2 cellular contexts compared by ENCODE assay signal in genomic region chr2:43519711-43520221, GRCh38.
TF ChIP-seq lines count a peak whose summit lies in the region.

No MANE protein-coding gene starts in this region.

TF ChIP-seq in HepG2, 621 proteins besides CTCF, POLR2A, EP300 and RAD21 (continued from another document):
- TF ChIP-seq AHDC1 (CRISPR knock-in tag; IDR thresholded peaks at IDR 0.05; ENCODE audit: borderline replicate concordance): no peak
- no peak for TF ChIP-seq ZNF441 (CRISPR knock-in tag; IDR thresholded peaks at IDR 0.05; ENCODE audit: borderline replicate concordance)

TF ChIP-seq in K562, 482 proteins besides CTCF, POLR2A, EP300 and RAD21 (continued from another document):
- no peak for TF ChIP-seq TSHZ1 (CRISPR knock-in tag; IDR thresholded peaks at IDR 0.05)
- TF ChIP-seq NUFIP1 (IDR thresholded peaks at IDR 0.05; ENCODE audit: partially characterized antibody): no peak
- no peak for TF ChIP-seq SMAD4 (CRISPR knock-in tag; conservative IDR thresholded peaks at IDR 0.05)
- no peak for TF ChIP-seq ILF3 (IDR thresholded peaks at IDR 0.05; ENCODE audit: borderline replicate concordance)
- TF ChIP-seq NR4A1 (CRISPR knock-in tag; IDR thresholded peaks at IDR 0.05): no peak
- no peak for TF ChIP-seq NR4A1 (tag; IDR thresholded peaks at IDR 0.05)
- TF ChIP-seq SMAD2 (IDR thresholded peaks at IDR 0.05; ENCODE audit: low read depth, low read length): no peak
- no peak for TF ChIP-seq ELK1 (CRISPR knock-in tag; IDR thresholded peaks at IDR 0.05)
- no peak for TF ChIP-seq ZNF431 (CRISPR knock-in tag; IDR thresholded peaks at IDR 0.05)
- TF ChIP-seq DACH1 (IDR thresholded peaks at IDR 0.05; ENCODE audit: partially characterized antibody): no peak
- TF ChIP-seq FOXP4 (CRISPR knock-in tag; IDR thresholded peaks at IDR 0.05; ENCODE audit: borderline replicate concordance): no peak
- TF ChIP-seq ZNF277 (CRISPR knock-in tag; IDR thresholded peaks at IDR 0.05; ENCODE audit: borderline replicate concordance): no peak
- no peak for TF ChIP-seq KDM1A (IDR thresholded peaks at IDR 0.05)
